2 cellular contexts compared by ENCODE assay signal in the genomic region with DNA sequence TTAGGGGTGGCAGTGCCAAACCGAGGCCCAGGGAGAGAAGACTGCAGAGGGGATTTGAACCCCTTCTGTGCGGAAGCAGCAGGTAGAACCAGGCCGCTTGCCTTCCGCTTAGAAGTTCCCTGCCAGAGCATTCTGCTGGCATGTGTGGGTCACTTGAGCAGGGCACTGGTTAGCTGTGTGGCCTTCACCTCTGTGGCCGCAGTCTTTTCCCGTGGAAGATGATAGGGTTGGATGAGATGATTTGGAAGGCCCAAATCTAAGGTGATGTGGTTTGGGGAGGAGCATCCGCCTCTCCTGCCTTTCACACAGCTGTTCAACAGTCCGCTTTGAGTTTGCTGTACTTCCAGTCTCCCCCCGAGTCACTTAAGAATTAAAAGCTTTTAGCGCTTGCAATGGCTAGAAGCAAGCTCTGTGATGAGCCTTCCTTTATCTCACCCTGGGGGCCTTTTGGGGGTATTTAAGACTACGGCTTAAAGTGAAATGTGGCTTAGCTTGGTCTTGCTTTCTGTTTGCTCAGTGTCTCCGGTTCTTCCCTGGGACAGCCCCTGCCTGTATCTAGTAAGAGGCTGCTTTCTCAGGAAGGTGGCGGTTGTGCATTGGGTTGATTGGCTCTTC.
TF ChIP-seq lines count a peak whose summit lies in the region.

No MANE protein-coding gene starts in this region.

TF ChIP-seq in SK-N-SH treated with all-trans-retinoic acid at 6 μM for 48 hours, 23 proteins besides CTCF, POLR2A, EP300 and RAD21 (continued from another document):
- TF ChIP-seq BACH2 (CRISPR knock-in tag; IDR thresholded peaks at IDR 0.05; ENCODE audit: borderline replicate concordance) (no peak), ZNF565 (CRISPR knock-in tag; conservative IDR thresholded peaks at IDR 0.05; ENCODE audit: low read depth) (no peak)

TF ChIP-seq in K562, 482 proteins besides CTCF, POLR2A, EP300 and RAD21 (continued from another document):
- TF ChIP-seq ZFX (CRISPR knock-in tag; IDR thresholded peaks at IDR 0.05) = peak; percentile 16; the same call in 1 of the 2 replicates
- TF ChIP-seq, protein P1, sequence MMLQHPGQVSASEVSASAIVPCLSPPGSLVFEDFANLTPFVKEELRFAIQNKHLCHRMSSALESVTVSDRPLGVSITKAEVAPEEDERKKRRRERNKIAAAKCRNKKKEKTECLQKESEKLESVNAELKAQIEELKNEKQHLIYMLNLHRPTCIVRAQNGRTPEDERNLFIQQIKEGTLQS (IDR thresholded peaks at IDR 0.05) = no peak
- TF ChIP-seq, protein P1 (CRISPR knock-in tag; conservative IDR thresholded peaks at IDR 0.05) = no peak
- no peak for TF ChIP-seq CCAR2 (IDR thresholded peaks at IDR 0.05; ENCODE audit: low read depth, low read length)
- no peak for TF ChIP-seq SMARCC2 (IDR thresholded peaks at IDR 0.05; ENCODE audit: low read depth)
- TF ChIP-seq ZNF282 (CRISPR knock-in tag; IDR thresholded peaks at IDR 0.05) = 0 out of 2 replicates have a peak, but pooled peaks have one; percentile 26
- 0 out of 4 replicates have a peak, but pooled peaks of 1 of the 2 experiments have one; percentile 37 for TF ChIP-seq FOXA3 (CRISPR knock-in tag; conservative IDR thresholded peaks at IDR 0.05 in 1 of 2, IDR thresholded peaks at IDR 0.05 in 1 of 2)
- TF ChIP-seq, protein P2, sequence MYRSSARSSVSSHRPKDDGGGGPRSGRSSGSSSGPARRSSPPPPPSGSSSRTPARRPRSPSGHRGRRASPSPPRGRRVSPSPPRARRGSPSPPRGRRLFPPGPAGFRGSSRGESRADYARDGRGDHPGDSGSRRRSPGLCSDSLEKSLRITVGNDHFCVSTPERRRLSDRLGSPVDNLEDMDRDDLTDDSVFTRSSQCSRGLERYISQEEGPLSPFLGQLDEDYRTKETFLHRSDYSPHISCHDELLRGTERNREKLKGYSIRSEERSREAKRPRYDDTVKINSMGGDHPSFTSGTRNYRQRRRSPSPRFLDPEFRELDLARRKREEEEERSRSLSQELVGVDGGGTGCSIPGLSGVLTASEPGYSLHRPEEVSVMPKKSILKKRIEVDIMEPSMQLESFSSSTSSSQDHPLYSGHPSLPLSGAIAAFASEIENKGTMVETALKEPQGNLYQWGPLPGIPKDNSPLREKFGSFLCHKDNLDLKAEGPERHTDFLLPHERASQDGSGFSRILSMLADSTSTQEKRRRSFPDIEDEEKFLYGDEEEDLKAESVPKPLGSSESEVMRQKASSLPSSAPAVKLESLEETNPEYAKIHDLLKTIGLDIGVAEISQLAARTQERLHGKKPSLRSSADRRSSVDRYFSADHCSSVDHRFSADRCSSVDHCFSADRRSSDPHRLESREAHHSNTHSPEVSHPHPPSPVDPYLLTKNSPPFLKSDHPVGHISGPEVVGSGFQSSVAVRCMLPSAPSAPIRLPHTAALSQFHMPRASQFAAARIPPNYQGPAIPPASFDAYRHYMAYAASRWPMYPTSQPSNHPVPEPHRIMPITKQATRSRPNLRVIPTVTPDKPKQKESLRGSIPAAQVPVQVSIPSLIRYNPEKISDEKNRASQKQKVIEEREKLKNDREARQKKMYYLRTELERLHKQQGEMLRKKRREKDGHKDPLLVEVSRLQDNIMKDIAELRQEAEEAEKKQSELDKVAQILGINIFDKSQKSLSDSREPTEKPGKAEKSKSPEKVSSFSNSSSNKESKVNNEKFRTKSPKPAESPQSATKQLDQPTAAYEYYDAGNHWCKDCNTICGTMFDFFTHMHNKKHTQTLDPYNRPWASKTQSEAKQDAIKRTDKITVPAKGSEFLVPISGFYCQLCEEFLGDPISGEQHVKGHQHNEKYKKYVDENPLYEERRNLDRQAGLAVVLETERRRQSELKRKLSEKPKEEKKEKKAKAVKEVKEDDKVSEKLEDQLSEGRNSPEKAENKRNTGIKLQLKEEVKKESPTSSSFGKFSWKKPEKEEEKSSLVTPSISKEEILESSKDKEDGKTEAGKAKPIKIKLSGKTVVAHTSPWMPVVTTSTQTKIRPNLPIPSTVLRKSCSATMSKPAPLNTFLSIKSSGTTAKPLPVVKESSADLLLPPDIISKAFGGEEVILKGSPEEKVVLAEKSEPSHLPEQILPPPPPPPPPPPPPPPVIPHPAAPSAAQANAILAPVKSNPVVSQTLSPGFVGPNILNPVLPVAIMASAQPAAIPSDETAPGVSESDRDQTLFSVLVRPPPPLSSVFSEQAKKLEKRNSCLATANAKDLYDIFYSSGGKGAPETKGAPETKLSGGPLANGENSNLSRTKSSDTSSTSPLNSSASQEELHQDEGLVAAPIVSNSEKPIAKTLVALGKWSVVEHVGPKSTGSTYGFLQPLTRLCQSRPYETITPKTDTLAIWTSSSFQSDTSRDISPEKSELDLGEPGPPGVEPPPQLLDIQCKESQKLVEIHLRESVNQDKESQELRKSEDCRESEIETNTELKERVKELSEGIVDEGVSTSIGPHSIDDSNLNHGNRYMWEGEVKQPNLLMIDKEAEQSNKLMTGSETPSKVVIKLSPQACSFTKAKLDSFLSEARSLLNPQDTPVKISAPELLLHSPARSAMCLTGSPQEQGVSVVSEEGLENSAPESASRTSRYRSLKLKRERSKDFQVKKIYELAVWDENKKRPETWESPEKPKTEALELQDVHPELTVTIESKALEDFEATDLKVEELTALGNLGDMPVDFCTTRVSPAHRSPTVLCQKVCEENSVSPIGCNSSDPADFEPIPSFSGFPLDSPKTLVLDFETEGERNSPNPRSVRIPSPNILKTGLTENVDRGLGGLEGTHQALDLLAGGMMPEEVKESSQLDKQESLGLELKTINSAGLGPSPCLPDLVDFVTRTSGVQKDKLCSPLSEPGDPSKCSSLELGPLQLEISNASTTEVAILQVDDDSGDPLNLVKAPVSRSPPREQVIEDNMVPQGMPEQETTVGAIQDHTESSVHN (IDR thresholded peaks at IDR 0.05; ENCODE audit: borderline replicate concordance in 1 of 2, low read depth in 1 of 2) = 0 out of 4 replicates have a peak, but pooled peaks of 1 of the 2 experiments have one; percentile 19
- TF ChIP-seq, protein P3, sequence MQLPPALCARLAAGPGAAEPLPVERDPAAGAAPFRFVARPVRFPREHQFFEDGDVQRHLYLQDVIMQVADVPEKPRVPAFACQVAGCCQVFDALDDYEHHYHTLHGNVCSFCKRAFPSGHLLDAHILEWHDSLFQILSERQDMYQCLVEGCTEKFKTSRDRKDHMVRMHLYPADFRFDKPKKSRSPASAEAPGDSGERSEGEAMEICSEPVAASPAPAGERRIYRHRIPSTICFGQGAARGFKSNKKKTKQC (CRISPR knock-in tag; IDR thresholded peaks at IDR 0.05) = 0 out of 2 replicates have a peak, but pooled peaks have one; percentile 58
- peak; percentile 45; the same call in 1 of the 2 replicates for TF ChIP-seq DPF2 (IDR thresholded peaks at IDR 0.05)
- no peak for TF ChIP-seq TAF7 (tag; IDR thresholded peaks at IDR 0.05)
- TF ChIP-seq STAT5B (CRISPR knock-in tag; IDR thresholded peaks at IDR 0.05) = no peak
- no peak for TF ChIP-seq SRSF7 (optimal IDR thresholded peaks at IDR 0.05; ENCODE audit: low read depth, low read length)
- TF ChIP-seq, protein P4, sequence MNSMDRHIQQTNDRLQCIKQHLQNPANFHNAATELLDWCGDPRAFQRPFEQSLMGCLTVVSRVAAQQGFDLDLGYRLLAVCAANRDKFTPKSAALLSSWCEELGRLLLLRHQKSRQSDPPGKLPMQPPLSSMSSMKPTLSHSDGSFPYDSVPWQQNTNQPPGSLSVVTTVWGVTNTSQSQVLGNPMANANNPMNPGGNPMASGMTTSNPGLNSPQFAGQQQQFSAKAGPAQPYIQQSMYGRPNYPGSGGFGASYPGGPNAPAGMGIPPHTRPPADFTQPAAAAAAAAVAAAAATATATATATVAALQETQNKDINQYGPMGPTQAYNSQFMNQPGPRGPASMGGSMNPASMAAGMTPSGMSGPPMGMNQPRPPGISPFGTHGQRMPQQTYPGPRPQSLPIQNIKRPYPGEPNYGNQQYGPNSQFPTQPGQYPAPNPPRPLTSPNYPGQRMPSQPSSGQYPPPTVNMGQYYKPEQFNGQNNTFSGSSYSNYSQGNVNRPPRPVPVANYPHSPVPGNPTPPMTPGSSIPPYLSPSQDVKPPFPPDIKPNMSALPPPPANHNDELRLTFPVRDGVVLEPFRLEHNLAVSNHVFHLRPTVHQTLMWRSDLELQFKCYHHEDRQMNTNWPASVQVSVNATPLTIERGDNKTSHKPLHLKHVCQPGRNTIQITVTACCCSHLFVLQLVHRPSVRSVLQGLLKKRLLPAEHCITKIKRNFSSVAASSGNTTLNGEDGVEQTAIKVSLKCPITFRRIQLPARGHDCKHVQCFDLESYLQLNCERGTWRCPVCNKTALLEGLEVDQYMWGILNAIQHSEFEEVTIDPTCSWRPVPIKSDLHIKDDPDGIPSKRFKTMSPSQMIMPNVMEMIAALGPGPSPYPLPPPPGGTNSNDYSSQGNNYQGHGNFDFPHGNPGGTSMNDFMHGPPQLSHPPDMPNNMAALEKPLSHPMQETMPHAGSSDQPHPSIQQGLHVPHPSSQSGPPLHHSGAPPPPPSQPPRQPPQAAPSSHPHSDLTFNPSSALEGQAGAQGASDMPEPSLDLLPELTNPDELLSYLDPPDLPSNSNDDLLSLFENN (IDR thresholded peaks at IDR 0.05; ENCODE audit: low read depth in 2 of 2, low read length in 2 of 2) = no peak
- TF ChIP-seq, protein P5, sequence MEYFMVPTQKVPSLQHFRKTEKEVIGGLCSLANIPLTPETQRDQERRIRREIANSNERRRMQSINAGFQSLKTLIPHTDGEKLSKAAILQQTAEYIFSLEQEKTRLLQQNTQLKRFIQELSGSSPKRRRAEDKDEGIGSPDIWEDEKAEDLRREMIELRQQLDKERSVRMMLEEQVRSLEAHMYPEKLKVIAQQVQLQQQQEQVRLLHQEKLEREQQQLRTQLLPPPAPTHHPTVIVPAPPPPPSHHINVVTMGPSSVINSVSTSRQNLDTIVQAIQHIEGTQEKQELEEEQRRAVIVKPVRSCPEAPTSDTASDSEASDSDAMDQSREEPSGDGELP (CRISPR knock-in tag; IDR thresholded peaks at IDR 0.05; ENCODE audit: borderline replicate concordance) = 0 out of 2 replicates have a peak, but pooled peaks have one; percentile 21
- TF ChIP-seq, protein P6, sequence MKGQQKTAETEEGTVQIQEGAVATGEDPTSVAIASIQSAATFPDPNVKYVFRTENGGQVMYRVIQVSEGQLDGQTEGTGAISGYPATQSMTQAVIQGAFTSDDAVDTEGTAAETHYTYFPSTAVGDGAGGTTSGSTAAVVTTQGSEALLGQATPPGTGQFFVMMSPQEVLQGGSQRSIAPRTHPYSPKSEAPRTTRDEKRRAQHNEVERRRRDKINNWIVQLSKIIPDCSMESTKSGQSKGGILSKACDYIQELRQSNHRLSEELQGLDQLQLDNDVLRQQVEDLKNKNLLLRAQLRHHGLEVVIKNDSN (CRISPR knock-in tag; IDR thresholded peaks at IDR 0.05) = 0 out of 2 replicates have a peak, but pooled peaks have one; percentile 14
- no peak for TF ChIP-seq GATAD2B (IDR thresholded peaks at IDR 0.05; ENCODE audit: borderline replicate concordance)
- TF ChIP-seq GTF2F1 (IDR thresholded peaks at IDR 0.05; ENCODE audit: low read depth, low read length) = no peak
- TF ChIP-seq, protein P7, sequence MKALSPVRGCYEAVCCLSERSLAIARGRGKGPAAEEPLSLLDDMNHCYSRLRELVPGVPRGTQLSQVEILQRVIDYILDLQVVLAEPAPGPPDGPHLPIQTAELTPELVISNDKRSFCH (CRISPR knock-in tag; IDR thresholded peaks at IDR 0.05) = no peak
- TF ChIP-seq, protein P7 (tag; IDR thresholded peaks at IDR 0.05) = no peak
- no peak for TF ChIP-seq SMARCA5 (IDR thresholded peaks at IDR 0.05)
- TF ChIP-seq TEAD4 (IDR thresholded peaks at IDR 0.05; ENCODE audit: low read length) = 0 out of 2 replicates have a peak, but pooled peaks have one; percentile 4
- TF ChIP-seq TEAD4 (CRISPR knock-in tag; IDR thresholded peaks at IDR 0.05; ENCODE audit: borderline replicate concordance) = no peak
- no peak for TF ChIP-seq TARDBP (IDR thresholded peaks at IDR 0.05)
- 0 out of 4 replicates have a peak, but pooled peaks of 1 of the 2 experiments have one; percentile 7 for TF ChIP-seq RCOR1 (IDR thresholded peaks at IDR 0.05; ENCODE audit: borderline replicate concordance in 1 of 2, low read depth in 2 of 2, low read length in 2 of 2)
- TF ChIP-seq, protein P8, sequence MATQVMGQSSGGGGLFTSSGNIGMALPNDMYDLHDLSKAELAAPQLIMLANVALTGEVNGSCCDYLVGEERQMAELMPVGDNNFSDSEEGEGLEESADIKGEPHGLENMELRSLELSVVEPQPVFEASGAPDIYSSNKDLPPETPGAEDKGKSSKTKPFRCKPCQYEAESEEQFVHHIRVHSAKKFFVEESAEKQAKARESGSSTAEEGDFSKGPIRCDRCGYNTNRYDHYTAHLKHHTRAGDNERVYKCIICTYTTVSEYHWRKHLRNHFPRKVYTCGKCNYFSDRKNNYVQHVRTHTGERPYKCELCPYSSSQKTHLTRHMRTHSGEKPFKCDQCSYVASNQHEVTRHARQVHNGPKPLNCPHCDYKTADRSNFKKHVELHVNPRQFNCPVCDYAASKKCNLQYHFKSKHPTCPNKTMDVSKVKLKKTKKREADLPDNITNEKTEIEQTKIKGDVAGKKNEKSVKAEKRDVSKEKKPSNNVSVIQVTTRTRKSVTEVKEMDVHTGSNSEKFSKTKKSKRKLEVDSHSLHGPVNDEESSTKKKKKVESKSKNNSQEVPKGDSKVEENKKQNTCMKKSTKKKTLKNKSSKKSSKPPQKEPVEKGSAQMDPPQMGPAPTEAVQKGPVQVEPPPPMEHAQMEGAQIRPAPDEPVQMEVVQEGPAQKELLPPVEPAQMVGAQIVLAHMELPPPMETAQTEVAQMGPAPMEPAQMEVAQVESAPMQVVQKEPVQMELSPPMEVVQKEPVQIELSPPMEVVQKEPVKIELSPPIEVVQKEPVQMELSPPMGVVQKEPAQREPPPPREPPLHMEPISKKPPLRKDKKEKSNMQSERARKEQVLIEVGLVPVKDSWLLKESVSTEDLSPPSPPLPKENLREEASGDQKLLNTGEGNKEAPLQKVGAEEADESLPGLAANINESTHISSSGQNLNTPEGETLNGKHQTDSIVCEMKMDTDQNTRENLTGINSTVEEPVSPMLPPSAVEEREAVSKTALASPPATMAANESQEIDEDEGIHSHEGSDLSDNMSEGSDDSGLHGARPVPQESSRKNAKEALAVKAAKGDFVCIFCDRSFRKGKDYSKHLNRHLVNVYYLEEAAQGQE (CRISPR knock-in tag; IDR thresholded peaks at IDR 0.05; ENCODE audit: low read depth) = no peak
- no peak for TF ChIP-seq PYGO2 (tag; IDR thresholded peaks at IDR 0.05)
- no peak for TF ChIP-seq FOXJ2 (tag; IDR thresholded peaks at IDR 0.05)
- TF ChIP-seq SUPT5H (IDR thresholded peaks at IDR 0.05) = no peak
- no peak for TF ChIP-seq ZNF263 (CRISPR knock-in tag; IDR thresholded peaks at IDR 0.05; ENCODE audit: borderline replicate concordance)
